ENCODE assay signal across 20 cellular contexts in genomic region chr12:68348419-68348818, GRCh38.
"Had no signal": no experiment of that assay in that cellular context is flagged by ENCODE, and none has a peak within 500 bp of the region (broad histone marks: within the 10 kb centered on the region; RNA-seq: fewer than 3 reads in every experiment).

No MANE protein-coding gene starts in this region.

- H3K4me3 Mint-ChIP-seq: dendritic cell treated with granulocyte-macrophage colony-stimulating factor and Interleukin-4, amounts not matched to agents 40 ng/mL and 50 ng/mL, for 4 days; effector memory CD8-positive, alpha-beta T cell; naive B cell; nephron had no signal

- H3K27ac ChIP-seq: esophagus squamous epithelium, left ventricle myocardium inferior, lower lobe of right lung, neutrophil, stomach had no signal

- H3K4me3 ChIP-seq: esophagus squamous epithelium, gastroesophageal sphincter, left ventricle myocardium inferior, lower lobe of right lung, right atrium auricular region, stomach had no signal

- H3K36me3 ChIP-seq: esophagus squamous epithelium, gastroesophageal sphincter, left ventricle myocardium inferior, lower lobe of right lung, neutrophil, right atrium auricular region, stomach had no signal

- H3K4me1 ChIP-seq: left ventricle myocardium inferior, lower lobe of right lung had no signal

- DNase-seq: effector memory CD8-positive, alpha-beta T cell; esophagus squamous epithelium; foreskin fibroblast; glutamatergic neuron; left ventricle myocardium inferior; lower lobe of right lung; mesenchymal stem cell; midbrain; naive B cell; posterior cingulate gyrus; small intestine; stimulated activated CD4-positive, alpha-beta T cell treated with anti-CD3 and anti-CD28 coated beads, Interleukin-12 subunit alpha, Interleukin-12 subunit beta, amount 100 ng/mL, for 4 hours; stimulated activated naive CD4-positive, alpha-beta T cell; stomach; trophoblast cell had no signal

- H3K27me3 ChIP-seq: gastroesophageal sphincter, neutrophil, right atrium auricular region, stomach had no signal

- H3K9me3 ChIP-seq: esophagus squamous epithelium, gastroesophageal sphincter, left ventricle myocardium inferior, lower lobe of right lung, neutrophil, right atrium auricular region, stomach had no signal

- H3K36me3 Mint-ChIP-seq: naive B cell had no signal

- H3K27me3 Mint-ChIP-seq: dendritic cell treated with granulocyte-macrophage colony-stimulating factor and Interleukin-4, amounts not matched to agents 40 ng/mL and 50 ng/mL, for 4 days had no signal

- H3K27ac Mint-ChIP-seq: dendritic cell treated with granulocyte-macrophage colony-stimulating factor and Interleukin-4, amounts not matched to agents 40 ng/mL and 50 ng/mL, for 4 days; effector memory CD8-positive, alpha-beta T cell; naive B cell had no signal

- H3K9me3 Mint-ChIP-seq: dendritic cell treated with granulocyte-macrophage colony-stimulating factor and Interleukin-4, amounts not matched to agents 40 ng/mL and 50 ng/mL, for 4 days; effector memory CD8-positive, alpha-beta T cell; nephron had no signal
